ENCODE assay signal across 25 cellular contexts in the genomic region with DNA sequence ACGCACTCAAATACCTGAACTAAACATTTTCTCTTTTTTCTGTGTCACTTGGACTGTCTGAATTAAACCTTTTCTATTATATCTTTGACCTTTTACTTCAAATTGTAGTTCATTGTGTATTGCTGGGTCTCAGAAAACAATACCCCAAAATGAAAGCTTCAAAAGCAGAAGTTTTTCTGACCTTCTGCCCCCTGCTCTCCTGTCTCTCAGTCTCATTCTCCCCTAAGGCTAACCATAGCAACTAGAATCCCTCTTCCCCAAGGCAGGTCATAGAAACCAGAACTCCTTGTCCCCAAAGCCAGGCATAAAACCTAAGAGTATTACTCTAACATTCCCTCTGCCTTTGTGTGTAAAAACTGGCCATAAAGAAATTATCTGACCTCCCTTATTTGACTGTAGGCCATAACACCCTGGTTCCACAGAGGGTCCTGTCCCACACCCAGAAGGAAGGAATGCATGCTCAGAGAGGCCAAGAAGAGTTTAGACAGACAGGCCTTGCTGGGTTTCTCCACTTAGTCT.
"Had no signal": no experiment of that assay in that cellular context is flagged by ENCODE, and none has a peak within 500 bp of the region (broad histone marks: within the 10 kb centered on the region; RNA-seq: fewer than 3 reads in every experiment).

No MANE protein-coding gene starts in this region.

- DNase-seq: activated CD4-positive, alpha-beta T cell treated with anti-CD3 and anti-CD28 coated beads, Interleukin-2, amount 10 ng/mL, durations not matched to agents 24 days and 14 days; activated CD8-positive, alpha-beta T cell treated with anti-CD3 and anti-CD28 coated beads, Interleukin-2, amount 10 ng/mL, durations not matched to agents 7 days and 5 days; activated gamma-delta T cell; activated naive CD4-positive, alpha-beta T cell treated with anti-CD3 and anti-CD28 coated beads, Interleukin-2, amount 50 U/mL, for 16 hours; activated naive CD8-positive, alpha-beta T cell treated with anti-CD3 and anti-CD28 coated beads, Interleukin-2, amount 50 U/mL, for 24 hours; anterior cingulate cortex; body of pancreas; effector memory CD4-positive, alpha-beta T cell; hypothalamus; left ventricle myocardium inferior; midbrain; pancreas; psoas muscle; spleen; stimulated activated CD4-positive, alpha-beta T cell treated with anti-CD3 and anti-CD28 coated beads, Interleukin-4, amount 100 ng/mL, for 1 hour; stimulated activated naive CD4-positive, alpha-beta T cell treated with Interleukin-2 at 50 U/mL for 16 hours; T-cell had no signal

- H3K27me3 Mint-ChIP-seq: activated CD4-positive, alpha-beta T cell treated with anti-CD3 and anti-CD28 coated beads, Interleukin-2, amount 10 ng/mL, durations not matched to agents 24 days and 14 days; activated naive CD8-positive, alpha-beta T cell treated with anti-CD3 and anti-CD28 coated beads, Interleukin-2, amount 50 U/mL, for 24 hours; T-cell had no signal

- H3K4me1 ChIP-seq: body of pancreas, esophagus muscularis mucosa, pancreas, psoas muscle, right atrium auricular region had no signal

- H3K9me3 ChIP-seq: body of pancreas, esophagus muscularis mucosa, left ventricle myocardium inferior, pancreas, psoas muscle, right atrium auricular region, spleen, thoracic aorta had no signal

- H3K36me3 ChIP-seq: esophagus muscularis mucosa, left ventricle myocardium inferior, pancreas, right atrium auricular region, spleen, thoracic aorta had no signal

- H3K9me3 Mint-ChIP-seq: activated CD4-positive, alpha-beta T cell treated with anti-CD3 and anti-CD28 coated beads, Interleukin-2, amount 10 ng/mL, durations not matched to agents 24 days and 14 days; activated naive CD8-positive, alpha-beta T cell treated with anti-CD3 and anti-CD28 coated beads, Interleukin-2, amount 50 U/mL, for 24 hours; activated T-helper 1 cell treated with anti-CD3 and anti-CD28 coated beads, Interleukin-12 subunit alpha, Interleukin-12 subunit beta, Interleukin-2, Interleukin-4 antibody, amounts not matched to agents 30 ng/mL and 10 ng/mL and 1 ng/mL, durations not matched to agents 14 hours and 24 hours and 36 hours; nephron; T-cell had no signal

- H3K27ac Mint-ChIP-seq: activated CD4-positive, alpha-beta T cell treated with anti-CD3 and anti-CD28 coated beads, Interleukin-2, amount 10 ng/mL, durations not matched to agents 24 days and 14 days; activated CD8-positive, alpha-beta T cell treated with anti-CD3 and anti-CD28 coated beads, Interleukin-2, amount 10 ng/mL, durations not matched to agents 7 days and 5 days; activated naive CD8-positive, alpha-beta T cell treated with anti-CD3 and anti-CD28 coated beads, Interleukin-2, amount 50 U/mL, for 24 hours; activated T-helper 1 cell treated with anti-CD3 and anti-CD28 coated beads, Interleukin-12 subunit alpha, Interleukin-12 subunit beta, Interleukin-2, Interleukin-4 antibody, amounts not matched to agents 30 ng/mL and 10 ng/mL and 1 ng/mL, durations not matched to agents 14 hours and 24 hours and 36 hours; nephron; T-cell had no signal

- ATAC-seq: activated CD4-positive, CD25-positive, alpha-beta regulatory T cell treated with anti-CD3 and anti-CD28 coated beads, Interleukin-2, amount 50 U/mL, for 24 hours; activated CD8-positive, alpha-beta T cell treated with anti-CD3 and anti-CD28 coated beads, Interleukin-2, amount 10 ng/mL, durations not matched to agents 7 days and 5 days; activated naive CD8-positive, alpha-beta T cell treated with anti-CD3 and anti-CD28 coated beads, Interleukin-2, amount 50 U/mL, for 24 hours; body of pancreas; pancreas; psoas muscle; T-cell had no signal

- H3K4me3 Mint-ChIP-seq: activated CD4-positive, alpha-beta T cell treated with anti-CD3 and anti-CD28 coated beads, Interleukin-2, amount 10 ng/mL, durations not matched to agents 24 days and 14 days; activated CD8-positive, alpha-beta T cell treated with anti-CD3 and anti-CD28 coated beads, Interleukin-2, amount 10 ng/mL, durations not matched to agents 7 days and 5 days; activated naive CD8-positive, alpha-beta T cell treated with anti-CD3 and anti-CD28 coated beads, Interleukin-2, amount 50 U/mL, for 24 hours; activated T-helper 1 cell treated with anti-CD3 and anti-CD28 coated beads, Interleukin-12 subunit alpha, Interleukin-12 subunit beta, Interleukin-2, Interleukin-4 antibody, amounts not matched to agents 30 ng/mL and 10 ng/mL and 1 ng/mL, durations not matched to agents 14 hours and 24 hours and 36 hours; nephron; T-cell had no signal

- H3K4me1 Mint-ChIP-seq: activated CD4-positive, alpha-beta T cell treated with anti-CD3 and anti-CD28 coated beads, Interleukin-2, amount 10 ng/mL, durations not matched to agents 24 days and 14 days; T-cell had no signal

- H3K27me3 ChIP-seq: body of pancreas, esophagus muscularis mucosa, pancreas, right atrium auricular region, spleen had no signal

- H3K4me3 ChIP-seq: body of pancreas, esophagus muscularis mucosa, left ventricle myocardium inferior, pancreas, psoas muscle, right atrium auricular region, spleen, thoracic aorta had no signal

- H3K27ac ChIP-seq: body of pancreas, esophagus muscularis mucosa, left ventricle myocardium inferior, pancreas, psoas muscle, right atrium auricular region, spleen, thoracic aorta had no signal

- FAIRE-seq: endothelial cell of umbilical vein, frontal cortex, pancreas had no signal
